In the genomic region with DNA sequence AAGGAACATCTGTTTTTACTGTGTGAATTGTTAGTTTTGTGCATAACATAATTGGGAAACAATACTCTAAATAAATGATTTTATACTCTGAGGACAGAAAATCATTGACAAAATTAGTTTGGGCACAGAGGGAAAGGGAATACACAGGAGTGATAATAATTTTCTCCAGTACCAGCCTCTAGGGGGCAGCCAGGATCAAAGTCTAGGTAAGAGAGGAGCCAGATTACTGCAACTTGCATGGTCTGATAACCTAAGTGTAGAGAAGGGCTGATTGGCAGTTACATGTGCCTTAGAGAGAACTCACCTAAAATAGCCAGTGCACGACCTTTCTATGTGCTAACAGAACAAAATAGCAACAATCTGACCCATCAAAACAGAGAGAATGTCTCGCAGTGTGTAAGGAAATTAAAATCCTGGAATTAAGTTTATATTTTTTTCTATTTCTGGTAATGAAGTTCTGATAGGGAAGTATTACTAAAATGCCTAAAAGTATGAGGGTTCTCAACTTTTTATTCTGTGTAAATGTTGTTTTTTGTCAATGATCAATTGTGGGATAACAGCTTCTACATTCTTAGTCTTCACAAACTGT, we compare ENCODE assay signal across 8 cellular contexts.
DNase-seq lines count a peak whose midpoint lies in the region; ATAC-seq and TF ChIP-seq lines count a peak whose summit lies in the region.

No MANE protein-coding gene starts in this region.

- ATAC-seq in GM18858 (IDR thresholded peaks at IDR 0.05; ENCODE audit: unreplicated experiment) (peak; percentile 47), RWPE2 (ENCODE audit: low read depth) (peak; percentile 83), GM19324 (IDR thresholded peaks at IDR 0.05; ENCODE audit: low FRiP score, unreplicated experiment) (no peak)

- H3K4me3 ChIP-seq in RWPE2 (ENCODE audit: severe bottlenecking) = no peak overlapping the region

- peaks cover 0 to 4% (median 0%) of the 10 kb centered on the region in 7 donors for H3K9me3 Mint-ChIP-seq in CD14-positive monocyte

- no peaks in the 10 kb centered on the region for H3K27me3 ChIP-seq in RWPE2 (ENCODE audit: insufficient read depth, poor library complexity, severe bottlenecking)

- intact Hi-C loops in CD14-positive monocyte (cut with micrococcal nuclease) = no loop called here

- H3K36me3 Mint-ChIP-seq in CD14-positive monocyte = peaks cover 46 to 66% of the 10 kb centered on the region in 2 donors

- H3K4me3 Mint-ChIP-seq in CD14-positive monocyte = no peak overlapping the region

- H3K4me1 ChIP-seq in RWPE2 (ENCODE audit: insufficient read depth, poor library complexity, severe bottlenecking) = no peaks in the 10 kb centered on the region

- peaks cover 0 to 1% (median 0%) of the 10 kb centered on the region in 3 donors for H3K27me3 Mint-ChIP-seq in CD14-positive monocyte (ENCODE audit: low read depth in 3 of 3)

- TF ChIP-seq CTCF in CD14-positive monocyte (IDR thresholded peaks at IDR 0.05) = peak; percentile 84
- TF ChIP-seq CTCF in RWPE2 (IDR thresholded peaks at IDR 0.05; ENCODE audit: poor library complexity, severe bottlenecking) = peak; percentile 85

- H3K27ac Mint-ChIP-seq in CD14-positive monocyte = no peak overlapping the region

- no peaks in the 10 kb centered on the region for H3K36me3 ChIP-seq in RWPE2 (ENCODE audit: low read depth)

- peaks cover 7% of the 10 kb centered on the region for H3K4me1 Mint-ChIP-seq in CD14-positive monocyte

- DNase-seq in CD14-positive monocyte (ENCODE audit: low spot score) = no peak
- DNase-seq in HUDEP-2 (lab: John Stamatoyannopoulos, UW; ENCODE audit: unreplicated experiment in 76 of 76) = peak in 63 of 76 experiments; percentile 4 to 78 (median 45)
- no peak for DNase-seq in RWPE2 (ENCODE audit: low spot score)
- DNase-seq in amniotic stem cell (lab: John Stamatoyannopoulos, UW) = peak; percentile 59
- DNase-seq in iPS DF 19.7 (ENCODE audit: low read depth, low spot score) = peak; percentile 54
- DNase-seq in stimulated activated CD4-positive, alpha-beta T cell treated with anti-CD3 and anti-CD28 coated beads, Interleukin-1b, Interleukin-23, amount 100 ng/mL, for 4 hours (ENCODE audit: low read depth in 2 of 2) = peak; percentile 3 to 22

- no peaks in the 10 kb centered on the region for H3K9me3 ChIP-seq in RWPE2 (ENCODE audit: severe bottlenecking)

- H3K27ac ChIP-seq in RWPE2 (ENCODE audit: poor library complexity, severe bottlenecking) = no peak overlapping the region

Comparison
In these comparisons a context has a peak if more than half of its experiments do, and no peak if none do; other contexts are left out.
1. DNase-seq: peak in HUDEP-2 (63 of 76), amniotic stem cell (single experiment), iPS DF 19.7 (single experiment) and stimulated activated CD4-positive, alpha-beta T cell treated with anti-CD3 and anti-CD28 coated beads, Interleukin-1b, Interleukin-23, amount 100 ng/mL, for 4 hours (2 of 2); none in CD14-positive monocyte (single experiment) and RWPE2 (single experiment).